ENCODE assay signal across 24 cellular contexts in genomic region chr13:106241974-106242373, GRCh38.
DNase-seq lines count a peak whose midpoint lies in the region; ATAC-seq, FAIRE-seq and TF ChIP-seq lines count a peak whose summit lies in the region.
"Had no signal": no experiment of that assay in that cellular context is flagged by ENCODE, and none has a peak within 500 bp of the region (broad histone marks: within the 10 kb centered on the region; RNA-seq: fewer than 3 reads in every experiment).

No MANE protein-coding gene starts in this region.

- H3K27me3 ChIP-seq in astrocyte (ENCODE audit: insufficient read depth, low read length): no peaks in the 10 kb centered on the region
- H3K27me3 ChIP-seq: BLaER1 had no signal

- H3K36me3 Mint-ChIP-seq in astrocyte (ENCODE audit: low read depth, unreplicated experiment): no peaks in the 10 kb centered on the region
- H3K36me3 Mint-ChIP-seq in mesothelial cell of epicardium: no peaks in the 10 kb centered on the region
- H3K36me3 Mint-ChIP-seq: CD4-positive, CD25-positive, alpha-beta regulatory T cell had no signal

- TF ChIP-seq CTCF in astrocyte (IDR thresholded peaks at IDR 0.05; ENCODE audit: insufficient read depth, low read depth, low read length) (no peak), mesothelial cell of epicardium (IDR thresholded peaks at IDR 0.05; ENCODE audit: unreplicated experiment) (no peak)

- H4K20me1 ChIP-seq in astrocyte (ENCODE audit: insufficient read depth, low read length): no peaks in the 10 kb centered on the region
- H4K20me1 ChIP-seq: BLaER1 had no signal

- H3K4me3 ChIP-seq in astrocyte (ENCODE audit: insufficient read depth, low read depth, low read length): no peak overlapping the region
- H3K4me3 ChIP-seq: BLaER1 had no signal

- H3K36me3 ChIP-seq in astrocyte (ENCODE audit: insufficient read depth, low read length): no peaks in the 10 kb centered on the region
- H3K36me3 ChIP-seq: BLaER1 had no signal

- no peak overlapping the region for H3K27ac ChIP-seq in astrocyte (ENCODE audit: low read depth, low read length)
- H3K27ac ChIP-seq in caudate nucleus (ENCODE audit: low read depth, low read length): no peak overlapping the region
- H3K27ac ChIP-seq: 22Rv1, BLaER1 had no signal

- H3K9me3 ChIP-seq in astrocyte (ENCODE audit: insufficient read depth, low read depth, low read length): no peaks in the 10 kb centered on the region
- H3K9me3 ChIP-seq: BLaER1, SK-N-SH had no signal

- H3K4me3 Mint-ChIP-seq in astrocyte (ENCODE audit: unreplicated experiment): no peak overlapping the region
- H3K4me3 Mint-ChIP-seq in mesothelial cell of epicardium: no peak overlapping the region
- H3K4me3 Mint-ChIP-seq: CD4-positive, CD25-positive, alpha-beta regulatory T cell had no signal

- H3K4me1 ChIP-seq in astrocyte (ENCODE audit: insufficient read depth, low read length): no peaks in the 10 kb centered on the region
- H3K4me1 ChIP-seq: BLaER1 had no signal

- no peak overlapping the region for H3K4me2 ChIP-seq in astrocyte (ENCODE audit: low read length)
- H3K4me2 ChIP-seq: BLaER1, SK-N-SH had no signal

- H3K27me3 Mint-ChIP-seq in astrocyte (ENCODE audit: low read depth, unreplicated experiment): no peaks in the 10 kb centered on the region
- H3K27me3 Mint-ChIP-seq in mesothelial cell of epicardium (ENCODE audit: low read depth): no peaks in the 10 kb centered on the region

- peaks cover 13% of the 10 kb centered on the region for H3K4me1 Mint-ChIP-seq in astrocyte (ENCODE audit: low read depth, unreplicated experiment)
- peaks cover 28% of the 10 kb centered on the region for H3K4me1 Mint-ChIP-seq in mesothelial cell of epicardium
- H3K4me1 Mint-ChIP-seq: CD4-positive, CD25-positive, alpha-beta regulatory T cell had no signal

- H3K9ac ChIP-seq in astrocyte (ENCODE audit: low read length): no peak overlapping the region
- H3K9ac ChIP-seq: BLaER1, SK-N-SH had no signal

- no peak for ATAC-seq in HG03045 (IDR thresholded peaks at IDR 0.05; ENCODE audit: unreplicated experiment)

- FAIRE-seq in astrocyte (lab: Jason Lieb, UNC): no peak
- FAIRE-seq: D721Med, GM12891, RCC 7860 had no signal

- no peaks in the 10 kb centered on the region for H3K79me2 ChIP-seq in astrocyte (ENCODE audit: insufficient read depth, low read length)

- DNase-seq in AG08395 (ENCODE audit: low spot score) (peak; percentile 6), GM04503 (ENCODE audit: low read depth) (peak; percentile 5), astrocyte (ENCODE audit: low read depth) (no peak), mesothelial cell of epicardium (ENCODE audit: low spot score in 2 of 2, unreplicated experiment in 2 of 2) (no peak), pons (ENCODE audit: low spot score) (no peak), caudate nucleus (lab: John Stamatoyannopoulos, UW) (no peak), NCI-H1930 (lab: John Stamatoyannopoulos, UW) (no peak)
- DNase-seq: ACHN; CD4-positive, CD25-positive, alpha-beta regulatory T cell; GDM1; NCI-H1092; NCI-H1417 treated with DMSO at 0.1 percent for 48 hours; NCI-H1694 treated with DMSO at 0.1 percent for 48 hours; NCI-H446; NCI-H524 treated with DMSO at 0.1 percent for 48 hours; NCI-H774; SK-N-SH; SW 1271 had no signal

- H3K27ac Mint-ChIP-seq in astrocyte (ENCODE audit: unreplicated experiment) (peak overlapping the region; percentile 36), mesothelial cell of epicardium (peak overlapping the region; percentile 78)
- H3K27ac Mint-ChIP-seq: CD4-positive, CD25-positive, alpha-beta regulatory T cell had no signal

- H2AFZ ChIP-seq in astrocyte (ENCODE audit: low read depth, low read length): peak overlapping the region; percentile 37

- no peaks in the 10 kb centered on the region for H3K9me3 Mint-ChIP-seq in astrocyte (ENCODE audit: unreplicated experiment)
- H3K9me3 Mint-ChIP-seq in mesothelial cell of epicardium: no peaks in the 10 kb centered on the region

Comparison
In these comparisons a context has a peak if more than half of its experiments do, and no peak if none do; other contexts are left out.
1. DNase-seq: peak in AG08395 (single experiment) and GM04503 (single experiment); none in astrocyte (single experiment), mesothelial cell of epicardium (0 of 2), pons (single experiment), caudate nucleus (0 of 61) and NCI-H1930 (0 of 2).